ENCODE assay signal across 6 cellular contexts in genomic region chr1:1374068-1374860, GRCh38. TPM values are rescaled to one million over a fixed set of nuclear protein-coding genes. Genes with fewer than 3 reads are reported as not detected.
DNase-seq lines count a peak whose midpoint lies in the region; ATAC-seq and TF ChIP-seq lines count a peak whose summit lies in the region.

No MANE protein-coding gene starts in this region.

- H3K36me3 ChIP-seq in esophagus muscularis mucosa = peaks cover 0 to 19% (median 15%) of the 10 kb centered on the region in 4 donors

- no peaks in the 10 kb centered on the region for H3K27me3 Mint-ChIP-seq in stimulated activated memory B cell treated with anti-CD40 and anti-IgM and Interleukin-4, amounts not matched to agents 10 μg/mL and 1 μg/mL and 100 μg/mL, for 72 hours

- intact Hi-C loops in esophagus muscularis mucosa (cut with DNase I) = loop anchor here (2.0 to 10.0 kb wide), 2 partner anchors 25 to 259 kb away; partner anchors contain the start of genes C1orf159 and CCNL2

- H3K4me3 ChIP-seq in GM12864 (ENCODE audit: low read depth, low read length) = peak overlapping the region; percentile 96
- H3K4me3 ChIP-seq in Jurkat, Clone E6-1 (ENCODE audit: low read length) = peak overlapping the region; percentile 80
- H3K4me3 ChIP-seq in esophagus muscularis mucosa = peak overlapping the region; percentile 71 to 99 (median 86)

- no peaks in the 10 kb centered on the region for H3K27me3 ChIP-seq in esophagus muscularis mucosa

- WGBS in esophagus muscularis mucosa = 61% methylated on average over 17 of the region's 56 CpGs

- H3K27ac ChIP-seq in esophagus muscularis mucosa (replicated peaks in 1 of 4) = peak overlapping the region; percentile 88 to 97 (median 95)

- no peak for TF ChIP-seq POLR2A in esophagus muscularis mucosa (IDR thresholded peaks at IDR 0.05; ENCODE audit: low read depth)

- peak overlapping the region; percentile 81 for H3K27ac Mint-ChIP-seq in stimulated activated memory B cell treated with anti-CD40 and anti-IgM and Interleukin-4, amounts not matched to agents 10 μg/mL and 1 μg/mL and 100 μg/mL, for 72 hours

- TF ChIP-seq CTCF in GM12864 (IDR thresholded peaks at IDR 0.05; ENCODE audit: low read depth, low read length, missing control alignments) (no peak), esophagus muscularis mucosa (IDR thresholded peaks at IDR 0.05) (no peak)

- no peak for TF ChIP-seq EP300 in esophagus muscularis mucosa (IDR thresholded peaks at IDR 0.05)

- peaks cover 6% of the 10 kb centered on the region for H3K36me3 Mint-ChIP-seq in stimulated activated memory B cell treated with anti-CD40 and anti-IgM and Interleukin-4, amounts not matched to agents 10 μg/mL and 1 μg/mL and 100 μg/mL, for 72 hours

- DNase-seq in GM12864 (ENCODE audit: low read depth) (no peak), esophagus muscularis mucosa (ENCODE audit: extremely low spot score) (no peak), ureter (ENCODE audit: low spot score) (no peak), NCI-H187 treated with DMSO at 0.1 percent for 48 hours (lab: John Stamatoyannopoulos, UW) (no peak)
- DNase-seq in Jurkat, Clone E6-1 (ENCODE audit: low read depth, low spot score) = no peak

- ATAC-seq in stimulated activated memory B cell treated with anti-CD40 and anti-IgM and Interleukin-4, amounts not matched to agents 10 μg/mL and 1 μg/mL and 100 μg/mL, for 72 hours = peak; percentile 1

- no peaks in the 10 kb centered on the region for H3K9me3 ChIP-seq in esophagus muscularis mucosa

- peaks cover 32 to 45% (median 43%) of the 10 kb centered on the region in 4 donors for H3K4me1 ChIP-seq in esophagus muscularis mucosa

- peak overlapping the region; percentile 83 for H3K4me3 Mint-ChIP-seq in stimulated activated memory B cell treated with anti-CD40 and anti-IgM and Interleukin-4, amounts not matched to agents 10 μg/mL and 1 μg/mL and 100 μg/mL, for 72 hours

- no peaks in the 10 kb centered on the region for H3K9me3 Mint-ChIP-seq in stimulated activated memory B cell treated with anti-CD40 and anti-IgM and Interleukin-4, amounts not matched to agents 10 μg/mL and 1 μg/mL and 100 μg/mL, for 72 hours

- H3K4me1 Mint-ChIP-seq in stimulated activated memory B cell treated with anti-CD40 and anti-IgM and Interleukin-4, amounts not matched to agents 10 μg/mL and 1 μg/mL and 100 μg/mL, for 72 hours = peaks cover 30% of the 10 kb centered on the region

RNA-seq across cellular contexts. Expression of gene AURKAIP1, which starts 0.7 kb away (rescaled TPM):
- 144 TPM for polyA plus RNA-seq in Jurkat, Clone E6-1 (2012; ENCODE audit: insufficient read depth, insufficient read length)
- total RNA-seq in esophagus muscularis mucosa (100 to 1,000 TPM in 3 of 4 donors, 10 to 100 TPM in 1; 98.4 to 152 (median 117) TPM), ureter (102 TPM)

RNA-seq across cellular contexts. Expression of gene MXRA8, which starts 15.9 kb away (rescaled TPM):
- 4.4 TPM for polyA plus RNA-seq in Jurkat, Clone E6-1 (2012; ENCODE audit: insufficient read depth, insufficient read length)
- total RNA-seq in esophagus muscularis mucosa (100 to 1,000 TPM in 2 of 4 donors, 10 to 100 TPM in 2; 68.5 to 129 (median 87.2) TPM), ureter (41.9 TPM)

RNA-seq across cellular contexts. Expression of gene CCNL2, which starts 24.9 kb away (rescaled TPM):
- polyA plus RNA-seq in Jurkat, Clone E6-1 (2012; ENCODE audit: insufficient read depth, insufficient read length) = 105 TPM
- total RNA-seq in esophagus muscularis mucosa = 100 to 1,000 TPM in 2 of 4 donors, 10 to 100 TPM in 2; 73.4 to 136 (median 108) TPM
- 259 TPM for total RNA-seq in ureter

RNA-seq across cellular contexts. Expression of gene DVL1, which starts 25.0 kb away (rescaled TPM):
- 57.5 TPM for polyA plus RNA-seq in Jurkat, Clone E6-1 (2012; ENCODE audit: insufficient read depth, insufficient read length)
- total RNA-seq in esophagus muscularis mucosa (100 to 1,000 TPM in 2 of 4 donors, 10 to 100 TPM in 2; 66.9 to 141 (median 114) TPM), ureter (52.8 TPM)

RNA-seq across cellular contexts. Expression of gene MRPL20, which starts 32.8 kb away (rescaled TPM):
- polyA plus RNA-seq in Jurkat, Clone E6-1 (2012; ENCODE audit: insufficient read depth, insufficient read length) = 231 TPM
- 100 to 1,000 TPM; 144 to 175 (median 155) TPM for total RNA-seq in esophagus muscularis mucosa
- total RNA-seq in ureter = 145 TPM
